Comparison of ENCODE assay signal across 1 cellular context in the genomic region with DNA sequence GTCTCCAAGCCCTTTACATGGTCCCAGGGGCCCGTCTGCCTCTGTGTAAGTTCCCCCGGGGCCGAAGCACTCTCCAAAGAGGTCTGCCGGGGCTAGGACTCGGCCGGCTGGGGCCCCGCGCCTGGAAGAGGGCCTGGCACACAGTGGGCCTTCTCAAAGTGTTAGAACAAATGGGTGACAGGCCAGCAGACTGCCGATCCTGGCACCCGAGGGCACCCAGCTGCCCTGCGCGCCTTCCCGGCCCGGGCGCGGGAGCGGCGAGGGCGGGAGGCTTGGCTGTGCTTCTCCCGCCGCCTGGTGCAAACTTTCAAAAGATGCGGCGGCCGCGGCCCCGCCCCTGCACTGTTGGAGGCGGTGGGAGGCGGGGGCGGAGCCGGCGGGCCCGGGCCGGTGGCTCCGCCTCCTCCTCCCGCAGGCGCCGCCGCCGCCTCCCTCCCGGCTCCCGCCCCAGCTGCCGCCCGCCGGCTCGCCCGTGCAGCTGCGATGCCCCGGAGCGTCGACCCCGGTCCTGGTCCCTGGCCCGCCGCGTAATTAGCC.
TF ChIP-seq lines count a peak whose summit lies in the region.

A gene with protein sequence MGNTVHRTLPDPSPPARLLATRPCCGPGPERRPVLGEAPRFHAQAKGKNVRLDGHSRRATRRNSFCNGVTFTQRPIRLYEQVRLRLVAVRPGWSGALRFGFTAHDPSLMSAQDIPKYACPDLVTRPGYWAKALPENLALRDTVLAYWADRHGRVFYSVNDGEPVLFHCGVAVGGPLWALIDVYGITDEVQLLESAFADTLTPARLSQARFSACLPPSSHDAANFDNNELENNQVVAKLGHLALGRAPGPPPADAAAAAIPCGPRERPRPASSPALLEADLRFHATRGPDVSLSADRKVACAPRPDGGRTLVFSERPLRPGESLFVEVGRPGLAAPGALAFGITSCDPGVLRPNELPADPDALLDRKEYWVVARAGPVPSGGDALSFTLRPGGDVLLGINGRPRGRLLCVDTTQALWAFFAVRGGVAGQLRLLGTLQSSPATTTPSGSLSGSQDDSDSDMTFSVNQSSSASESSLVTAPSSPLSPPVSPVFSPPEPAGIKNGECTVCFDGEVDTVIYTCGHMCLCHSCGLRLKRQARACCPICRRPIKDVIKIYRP (plus strand): TSS at position 442 of the 537 bp plus-strand sequence. CDS start 144 bp downstream, outside the sequence.

TF ChIP-seq in HEK293T, 16 proteins besides CTCF, POLR2A, EP300 and RAD21 (continued from another document):
- TF ChIP-seq, protein P1, sequence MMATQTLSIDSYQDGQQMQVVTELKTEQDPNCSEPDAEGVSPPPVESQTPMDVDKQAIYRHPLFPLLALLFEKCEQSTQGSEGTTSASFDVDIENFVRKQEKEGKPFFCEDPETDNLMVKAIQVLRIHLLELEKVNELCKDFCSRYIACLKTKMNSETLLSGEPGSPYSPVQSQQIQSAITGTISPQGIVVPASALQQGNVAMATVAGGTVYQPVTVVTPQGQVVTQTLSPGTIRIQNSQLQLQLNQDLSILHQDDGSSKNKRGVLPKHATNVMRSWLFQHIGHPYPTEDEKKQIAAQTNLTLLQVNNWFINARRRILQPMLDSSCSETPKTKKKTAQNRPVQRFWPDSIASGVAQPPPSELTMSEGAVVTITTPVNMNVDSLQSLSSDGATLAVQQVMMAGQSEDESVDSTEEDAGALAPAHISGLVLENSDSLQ (IDR thresholded peaks at IDR 0.05) = no peak
- TF ChIP-seq TARDBP (IDR thresholded peaks at IDR 0.05) = no peak
- TF ChIP-seq SUZ12 (IDR thresholded peaks at IDR 0.05) = no peak
- TF ChIP-seq L3MBTL2 (conservative IDR thresholded peaks at IDR 0.05) = peak; percentile 61
- TF ChIP-seq FOXM1 (IDR thresholded peaks at IDR 0.05; ENCODE audit: borderline replicate concordance) = peak; percentile 98
